19 cellular contexts compared by ENCODE assay signal in the genomic region with DNA sequence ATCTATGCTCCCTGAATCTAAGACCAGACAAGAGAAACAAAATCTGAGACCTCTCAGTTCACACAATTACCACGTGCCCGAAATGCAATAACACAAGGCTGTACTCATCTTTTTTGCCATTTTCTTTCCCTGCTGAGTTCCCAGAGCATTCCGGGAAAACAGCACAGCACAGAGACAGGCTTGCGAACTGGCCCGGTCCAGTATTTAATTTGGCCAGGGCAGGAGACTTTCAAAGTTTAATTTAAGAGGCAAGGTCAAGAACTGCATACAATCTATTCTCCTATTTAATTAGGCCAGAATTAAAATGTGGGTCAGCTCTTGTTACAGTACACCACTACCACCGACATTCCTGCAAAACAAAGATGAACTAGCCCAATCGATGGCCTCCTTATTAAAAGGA.
DNase-seq lines count a peak whose midpoint lies in the region; ATAC-seq and TF ChIP-seq lines count a peak whose summit lies in the region.
"Had no signal": no experiment of that assay in that cellular context is flagged by ENCODE, and none has a peak within 500 bp of the region (broad histone marks: within the 10 kb centered on the region; RNA-seq: fewer than 3 reads in every experiment).

No MANE protein-coding gene starts in this region.

- DNase-seq in activated effector memory CD4-positive, alpha-beta T cell treated with anti-CD3 and anti-CD28 coated beads, Interleukin-2, amount 50 U/mL, for 16 hours: peak; percentile 2
- DNase-seq in activated effector memory CD4-positive, alpha-beta T cell treated with Interleukin-2 at 50 U/mL for 16 hours: no peak
- DNase-seq in right lobe of liver (peak in 1 of 3 donors; percentile 47), spleen (peak; percentile 4), OCI-M1 (lab: John Stamatoyannopoulos, UW) (no peak), retina (no peak)
- DNase-seq in stimulated activated naive CD4-positive, alpha-beta T cell treated with Interleukin-2 at 50 U/mL for 16 hours (lab: John Stamatoyannopoulos, UW): no peak
- DNase-seq: CD4-positive, alpha-beta T cell; DMS153; DMS79; GDM1; GOT3; H7; HFFc6 had no signal

- no peak for TF ChIP-seq POLR2A in right lobe of liver (IDR thresholded peaks at IDR 0.05)
- TF ChIP-seq POLR2A in spleen (IDR thresholded peaks at IDR 0.05): no peak

- ATAC-seq in right lobe of liver: peak; percentile 24 to 74 (median 66)
- ATAC-seq: A549, HCT116 had no signal

- peaks cover 0 to 51% (median 20%) of the 10 kb centered on the region in 4 donors for H3K36me3 ChIP-seq in right lobe of liver
- peaks cover 0 to 83% (median 7%) of the 10 kb centered on the region in 6 donors for H3K36me3 ChIP-seq in spleen

- 24% methylated on average over 7 of the region's 7 CpGs for WGBS in right lobe of liver (ENCODE audit: insufficient coverage, low coverage, low lambda C conversion rate, missing lambda C conversion rate)
- WGBS in spleen, 5 donors: 80 to 91% (median 84%) methylated on average over 7 of the region's 7 CpGs

- H3K9me3 ChIP-seq in right lobe of liver (no peaks in the 10 kb centered on the region), spleen (no peaks in the 10 kb centered on the region)
- H3K9me3 ChIP-seq: A549 had no signal

- TF ChIP-seq CTCF in VCaP (conservative IDR thresholded peaks at IDR 0.05) (no peak; the same call in 1 of the 2 replicates), right lobe of liver (IDR thresholded peaks at IDR 0.05) (no peak), spleen (IDR thresholded peaks at IDR 0.05 in 8 of 11, conservative IDR thresholded peaks at IDR 0.05 in 3 of 11) (no peak)

- H3K27me3 ChIP-seq in right lobe of liver (no peaks in the 10 kb centered on the region), spleen (replicated peaks in 1 of 7) (no peaks in the 10 kb centered on the region)

- no peak overlapping the region for H3K4me3 ChIP-seq in right lobe of liver
- H3K4me3 ChIP-seq in spleen: no peak overlapping the region
- H3K4me3 ChIP-seq: A549 had no signal

- peaks cover 0 to 22% (median 10%) of the 10 kb centered on the region in 4 donors for H3K4me1 ChIP-seq in right lobe of liver
- peaks cover 0 to 14% (median 1%) of the 10 kb centered on the region in 6 donors for H3K4me1 ChIP-seq in spleen
- H3K4me1 ChIP-seq: A549 had no signal

- H3K27ac ChIP-seq in VCaP (peak overlapping the region; percentile 42), right lobe of liver (peak overlapping the region in 2 of 3 donors; percentile 16 to 27), spleen (no peak overlapping the region)
- H3K27ac ChIP-seq: 22Rv1, A549, C4-2B had no signal

- intact Hi-C loops in right lobe of liver (cut with DNase I): loop anchor here in 1 of 2 donors (10.0 kb wide), 1 partner anchor 182 kb away; no protein-coding TSS in a partner anchor
- intact Hi-C loops in spleen (cut with DNase I; ENCODE audit: low total_unique reads): no loop called here

Comparison
In these comparisons a context has a peak if more than half of its experiments do, and no peak if none do; other contexts are left out.
1. DNase-seq: peak in activated effector memory CD4-positive, alpha-beta T cell treated with anti-CD3 and anti-CD28 coated beads, Interleukin-2, amount 50 U/mL, for 16 hours (single experiment) and spleen (single experiment); none in activated effector memory CD4-positive, alpha-beta T cell treated with Interleukin-2 at 50 U/mL for 16 hours (single experiment), OCI-M1 (single experiment), stimulated activated naive CD4-positive, alpha-beta T cell treated with Interleukin-2 at 50 U/mL for 16 hours (single experiment) and retina (single experiment).
2. H3K27ac ChIP-seq: peak in VCaP (single experiment) and right lobe of liver (2 of 3); none in spleen (0 of 8).